ENCODE assay signal across 1 cellular context in the genomic region with DNA sequence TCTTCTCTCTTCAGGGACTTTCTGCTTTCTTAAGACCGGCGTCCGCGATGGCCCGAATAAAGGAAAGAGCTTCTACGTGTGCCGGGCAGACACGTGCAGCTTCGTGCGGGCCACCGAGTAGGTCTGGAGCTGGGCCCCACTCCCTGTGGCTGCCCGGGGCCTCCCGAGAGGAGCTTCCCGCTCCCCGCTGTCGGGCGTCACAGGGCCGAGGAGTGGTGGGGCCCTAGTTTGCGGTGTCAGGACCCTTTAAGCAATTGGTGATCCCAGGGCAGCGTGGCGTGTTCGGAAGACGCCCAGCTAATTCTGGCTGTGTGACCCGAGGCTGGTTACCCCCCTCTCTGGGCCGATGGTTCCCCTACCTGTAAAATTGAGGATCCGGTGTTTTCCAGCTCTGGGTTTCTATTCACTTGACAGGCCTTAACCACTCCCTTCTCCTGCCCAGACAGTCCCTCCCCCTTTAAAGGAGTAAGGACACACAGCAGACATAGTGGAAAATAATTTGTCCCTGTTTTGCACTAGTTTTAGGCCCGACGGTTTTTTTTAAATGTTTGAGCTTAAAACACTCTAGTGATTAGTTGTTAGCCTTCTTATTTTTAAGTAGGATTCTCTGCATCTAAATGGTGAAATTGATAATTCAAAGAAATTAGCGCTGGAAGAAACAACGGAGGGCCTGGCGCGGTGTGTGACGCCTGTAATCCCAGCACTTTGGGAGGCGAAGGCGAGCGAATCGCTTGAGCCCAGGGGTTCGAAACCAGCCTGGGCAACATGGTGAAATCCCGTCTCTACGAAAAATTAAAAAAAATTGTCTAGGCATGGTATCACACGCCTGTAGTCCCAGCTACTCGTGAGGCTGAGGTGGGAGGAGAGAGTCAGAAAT.
TF ChIP-seq lines count a peak whose summit lies in the region.

No MANE protein-coding gene starts in this region.

TF ChIP-seq in K562, 482 proteins besides CTCF, POLR2A, EP300 and RAD21 (continued from another document and continues in another):
- TF ChIP-seq FOXP4 (CRISPR knock-in tag; IDR thresholded peaks at IDR 0.05; ENCODE audit: borderline replicate concordance) (peak; percentile 72; the same call in 1 of the 2 replicates), POLR2H (tag; IDR thresholded peaks at IDR 0.05; ENCODE audit: low read depth) (no peak), NFYB (IDR thresholded peaks at IDR 0.05; ENCODE audit: extremely low read depth, insufficient read length) (no peak), ZNF76 (CRISPR knock-in tag; IDR thresholded peaks at IDR 0.05; ENCODE audit: borderline replicate concordance) (no peak), SMARCC2 (IDR thresholded peaks at IDR 0.05; ENCODE audit: low read depth) (0 out of 2 replicates have a peak, but pooled peaks have one; percentile 52), CREB5 (CRISPR knock-in tag; IDR thresholded peaks at IDR 0.05) (no peak), CHD2 (IDR thresholded peaks at IDR 0.05; ENCODE audit: low read depth, low read length) (no peak), PTRF (tag; IDR thresholded peaks at IDR 0.05) (no peak), BCL6 (CRISPR knock-in tag; IDR thresholded peaks at IDR 0.05) (no peak), BCOR (IDR thresholded peaks at IDR 0.05) (0 out of 2 replicates have a peak, but pooled peaks have one; percentile 61), GABPB1 (CRISPR knock-in tag; IDR thresholded peaks at IDR 0.05) (peak; percentile 62; the same call in 1 of the 2 replicates), TEAD1 (CRISPR knock-in tag; IDR thresholded peaks at IDR 0.05) (0 out of 4 replicates have a peak, but pooled peaks of 1 of the 2 experiments have one; percentile 29), L3MBTL2 (IDR thresholded peaks at IDR 0.05) (peak; percentile 51; the same call in 1 of the 2 replicates), JUN (IDR thresholded peaks at IDR 0.05; ENCODE audit: borderline replicate concordance, low read depth, low read length) (no peak), JUN (CRISPR knock-in tag; IDR thresholded peaks at IDR 0.05; ENCODE audit: borderline replicate concordance) (peak; percentile 83; the same call in 1 of the 2 replicates), ZNF431 (CRISPR knock-in tag; IDR thresholded peaks at IDR 0.05) (no peak), MIER1 (IDR thresholded peaks at IDR 0.05; ENCODE audit: low read depth) (peak; percentile 66; the same call in 1 of the 2 replicates), MCM7 (IDR thresholded peaks at IDR 0.05) (no peak), FOXA1 (IDR thresholded peaks at IDR 0.05; ENCODE audit: borderline replicate concordance) (no peak), TCFL5 (CRISPR knock-in tag; conservative IDR thresholded peaks at IDR 0.05) (no peak), SETDB1 (IDR thresholded peaks at IDR 0.05; ENCODE audit: low read length) (no peak), ZNF224 (CRISPR knock-in tag; IDR thresholded peaks at IDR 0.05) (0 out of 2 replicates have a peak, but pooled peaks have one; percentile 14), ZNF586 (CRISPR knock-in tag; conservative IDR thresholded peaks at IDR 0.05) (no peak), HCFC1 (IDR thresholded peaks at IDR 0.05; ENCODE audit: low read depth, low read length) (no peak), ZNF134 (CRISPR knock-in tag; conservative IDR thresholded peaks at IDR 0.05) (no peak), ZNF184 (CRISPR knock-in tag; IDR thresholded peaks at IDR 0.05) (no peak), NR0B1 (IDR thresholded peaks at IDR 0.05; ENCODE audit: partially characterized antibody) (no peak), TFAP4 (CRISPR knock-in tag; IDR thresholded peaks at IDR 0.05; ENCODE audit: borderline replicate concordance) (peak; percentile 24; the same call in 1 of the 2 replicates), ELF4 (CRISPR knock-in tag; IDR thresholded peaks at IDR 0.05) (no peak), RBM25 (IDR thresholded peaks at IDR 0.05; ENCODE audit: low read depth, low read length, severe bottlenecking) (peak; percentile 54), ESRRB (CRISPR knock-in tag; IDR thresholded peaks at IDR 0.05; ENCODE audit: borderline replicate concordance) (no peak), SP2 (IDR thresholded peaks at IDR 0.05; ENCODE audit: extremely low read depth, low read depth, low read length, poor library complexity, severe bottlenecking) (no peak), ZNF217 (CRISPR knock-in tag; IDR thresholded peaks at IDR 0.05) (no peak)
- TF ChIP-seq, protein P1, sequence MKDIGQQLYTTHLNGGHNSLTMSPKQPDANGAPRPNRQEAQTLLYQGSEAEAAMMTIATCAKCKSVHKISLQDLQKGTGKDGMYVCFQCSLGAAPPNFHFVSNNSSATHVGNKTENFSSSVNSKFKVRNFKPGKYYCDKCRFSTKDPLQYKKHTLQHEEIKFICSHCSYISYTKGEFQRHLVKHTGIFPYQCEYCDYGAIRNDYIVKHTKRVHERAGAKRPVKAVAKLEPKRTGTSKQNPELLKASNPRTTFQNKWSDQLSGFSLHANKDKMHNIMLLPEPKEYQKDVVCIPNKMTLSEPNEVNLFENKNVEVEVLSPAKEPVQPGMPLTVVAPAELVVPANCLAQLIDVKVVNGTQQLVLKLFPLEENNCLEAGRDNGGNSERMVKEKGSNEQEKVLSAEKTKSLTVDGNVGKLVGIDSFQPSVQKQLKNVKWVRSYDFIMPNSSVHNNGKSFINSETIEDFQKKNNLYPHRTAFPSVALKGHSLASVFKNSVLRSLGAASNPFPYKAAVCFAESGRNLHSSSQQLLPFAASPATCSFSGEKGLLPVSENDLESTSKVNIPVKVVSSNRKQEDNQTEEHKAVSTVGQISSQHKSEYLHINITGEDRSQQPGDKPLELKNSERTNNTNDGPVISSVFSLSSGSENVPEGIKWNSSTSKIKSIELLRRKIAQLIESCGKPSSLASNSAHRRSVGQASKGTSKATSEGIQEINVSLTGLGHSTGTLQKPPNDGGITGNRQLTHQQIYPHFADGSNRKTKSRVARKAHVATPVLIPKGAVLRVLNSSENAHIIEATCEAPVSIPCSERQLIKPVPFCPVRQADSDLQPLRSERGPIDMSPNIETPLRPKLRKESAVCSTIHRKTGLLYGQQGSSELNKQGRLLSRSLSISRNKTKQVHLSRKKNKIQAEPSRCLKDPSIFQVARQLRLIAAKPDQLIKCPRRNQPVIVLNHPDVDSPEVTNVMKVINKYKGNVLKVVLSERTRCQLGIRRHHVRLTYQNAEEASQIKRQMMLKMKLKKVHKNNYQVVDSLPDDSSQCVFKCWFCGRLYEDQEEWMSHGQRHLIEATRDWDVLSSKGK (CRISPR knock-in tag; IDR thresholded peaks at IDR 0.05) = no peak
- TF ChIP-seq, protein P2, sequence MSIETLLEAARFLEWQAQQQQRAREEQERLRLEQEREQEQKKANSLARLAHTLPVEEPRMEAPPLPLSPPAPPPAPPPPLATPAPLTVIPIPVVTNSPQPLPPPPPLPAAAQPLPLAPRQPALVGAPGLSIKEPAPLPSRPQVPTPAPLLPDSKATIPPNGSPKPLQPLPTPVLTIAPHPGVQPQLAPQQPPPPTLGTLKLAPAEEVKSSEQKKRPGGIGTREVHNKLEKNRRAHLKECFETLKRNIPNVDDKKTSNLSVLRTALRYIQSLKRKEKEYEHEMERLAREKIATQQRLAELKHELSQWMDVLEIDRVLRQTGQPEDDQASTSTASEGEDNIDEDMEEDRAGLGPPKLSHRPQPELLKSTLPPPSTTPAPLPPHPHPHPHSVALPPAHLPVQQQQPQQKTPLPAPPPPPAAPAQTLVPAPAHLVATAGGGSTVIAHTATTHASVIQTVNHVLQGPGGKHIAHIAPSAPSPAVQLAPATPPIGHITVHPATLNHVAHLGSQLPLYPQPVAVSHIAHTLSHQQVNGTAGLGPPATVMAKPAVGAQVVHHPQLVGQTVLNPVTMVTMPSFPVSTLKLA (conservative IDR thresholded peaks at IDR 0.05) = peak; percentile 79 to 81
- TF ChIP-seq, protein P3, sequence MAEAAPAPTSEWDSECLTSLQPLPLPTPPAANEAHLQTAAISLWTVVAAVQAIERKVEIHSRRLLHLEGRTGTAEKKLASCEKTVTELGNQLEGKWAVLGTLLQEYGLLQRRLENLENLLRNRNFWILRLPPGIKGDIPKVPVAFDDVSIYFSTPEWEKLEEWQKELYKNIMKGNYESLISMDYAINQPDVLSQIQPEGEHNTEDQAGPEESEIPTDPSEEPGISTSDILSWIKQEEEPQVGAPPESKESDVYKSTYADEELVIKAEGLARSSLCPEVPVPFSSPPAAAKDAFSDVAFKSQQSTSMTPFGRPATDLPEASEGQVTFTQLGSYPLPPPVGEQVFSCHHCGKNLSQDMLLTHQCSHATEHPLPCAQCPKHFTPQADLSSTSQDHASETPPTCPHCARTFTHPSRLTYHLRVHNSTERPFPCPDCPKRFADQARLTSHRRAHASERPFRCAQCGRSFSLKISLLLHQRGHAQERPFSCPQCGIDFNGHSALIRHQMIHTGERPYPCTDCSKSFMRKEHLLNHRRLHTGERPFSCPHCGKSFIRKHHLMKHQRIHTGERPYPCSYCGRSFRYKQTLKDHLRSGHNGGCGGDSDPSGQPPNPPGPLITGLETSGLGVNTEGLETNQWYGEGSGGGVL (CRISPR knock-in tag; IDR thresholded peaks at IDR 0.05) = no peak
- TF ChIP-seq, protein P4, sequence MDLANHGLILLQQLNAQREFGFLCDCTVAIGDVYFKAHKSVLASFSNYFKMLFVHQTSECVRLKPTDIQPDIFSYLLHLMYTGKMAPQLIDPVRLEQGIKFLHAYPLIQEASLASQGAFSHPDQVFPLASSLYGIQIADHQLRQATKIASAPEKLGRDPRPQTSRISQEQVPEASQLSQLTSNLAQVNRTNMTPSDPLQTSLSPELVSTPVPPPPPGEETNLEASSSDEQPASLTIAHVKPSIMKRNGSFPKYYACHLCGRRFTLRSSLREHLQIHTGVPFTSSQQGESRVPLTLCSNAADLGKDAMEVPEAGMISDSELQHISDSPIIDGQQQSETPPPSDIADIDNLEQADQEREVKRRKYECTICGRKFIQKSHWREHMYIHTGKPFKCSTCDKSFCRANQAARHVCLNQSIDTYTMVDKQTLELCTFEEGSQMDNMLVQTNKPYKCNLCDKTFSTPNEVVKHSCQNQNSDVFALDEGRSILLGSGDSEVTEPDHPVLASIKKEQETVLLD (IDR thresholded peaks at IDR 0.05) = no peak
- TF ChIP-seq, protein P5, sequence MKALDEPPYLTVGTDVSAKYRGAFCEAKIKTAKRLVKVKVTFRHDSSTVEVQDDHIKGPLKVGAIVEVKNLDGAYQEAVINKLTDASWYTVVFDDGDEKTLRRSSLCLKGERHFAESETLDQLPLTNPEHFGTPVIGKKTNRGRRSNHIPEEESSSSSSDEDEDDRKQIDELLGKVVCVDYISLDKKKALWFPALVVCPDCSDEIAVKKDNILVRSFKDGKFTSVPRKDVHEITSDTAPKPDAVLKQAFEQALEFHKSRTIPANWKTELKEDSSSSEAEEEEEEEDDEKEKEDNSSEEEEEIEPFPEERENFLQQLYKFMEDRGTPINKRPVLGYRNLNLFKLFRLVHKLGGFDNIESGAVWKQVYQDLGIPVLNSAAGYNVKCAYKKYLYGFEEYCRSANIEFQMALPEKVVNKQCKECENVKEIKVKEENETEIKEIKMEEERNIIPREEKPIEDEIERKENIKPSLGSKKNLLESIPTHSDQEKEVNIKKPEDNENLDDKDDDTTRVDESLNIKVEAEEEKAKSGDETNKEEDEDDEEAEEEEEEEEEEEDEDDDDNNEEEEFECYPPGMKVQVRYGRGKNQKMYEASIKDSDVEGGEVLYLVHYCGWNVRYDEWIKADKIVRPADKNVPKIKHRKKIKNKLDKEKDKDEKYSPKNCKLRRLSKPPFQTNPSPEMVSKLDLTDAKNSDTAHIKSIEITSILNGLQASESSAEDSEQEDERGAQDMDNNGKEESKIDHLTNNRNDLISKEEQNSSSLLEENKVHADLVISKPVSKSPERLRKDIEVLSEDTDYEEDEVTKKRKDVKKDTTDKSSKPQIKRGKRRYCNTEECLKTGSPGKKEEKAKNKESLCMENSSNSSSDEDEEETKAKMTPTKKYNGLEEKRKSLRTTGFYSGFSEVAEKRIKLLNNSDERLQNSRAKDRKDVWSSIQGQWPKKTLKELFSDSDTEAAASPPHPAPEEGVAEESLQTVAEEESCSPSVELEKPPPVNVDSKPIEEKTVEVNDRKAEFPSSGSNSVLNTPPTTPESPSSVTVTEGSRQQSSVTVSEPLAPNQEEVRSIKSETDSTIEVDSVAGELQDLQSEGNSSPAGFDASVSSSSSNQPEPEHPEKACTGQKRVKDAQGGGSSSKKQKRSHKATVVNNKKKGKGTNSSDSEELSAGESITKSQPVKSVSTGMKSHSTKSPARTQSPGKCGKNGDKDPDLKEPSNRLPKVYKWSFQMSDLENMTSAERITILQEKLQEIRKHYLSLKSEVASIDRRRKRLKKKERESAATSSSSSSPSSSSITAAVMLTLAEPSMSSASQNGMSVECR (CRISPR knock-in tag; IDR thresholded peaks at IDR 0.05) = no peak; the same call in 1 of the 2 replicates
